In genomic region chr13:46796129-46796514, GRCh38 we compare ENCODE assay signal across 1 cellular context.
TF ChIP-seq lines count a peak whose summit lies in the region.

No MANE protein-coding gene starts in this region.

TF ChIP-seq in SK-N-SH, 30 proteins besides CTCF, POLR2A, EP300 and RAD21 (continued from another document):
- TF ChIP-seq REST (IDR thresholded peaks at IDR 0.05; ENCODE audit: low read depth, low read length) = no peak
- no peak for TF ChIP-seq ZBTB33 (IDR thresholded peaks at IDR 0.05; ENCODE audit: borderline replicate concordance, low read depth)
- TF ChIP-seq TCF12 (IDR thresholded peaks at IDR 0.05) = no peak
- no peak for TF ChIP-seq MXI1 (IDR thresholded peaks at IDR 0.05; ENCODE audit: low read depth, low read length)
- TF ChIP-seq, protein P1, sequence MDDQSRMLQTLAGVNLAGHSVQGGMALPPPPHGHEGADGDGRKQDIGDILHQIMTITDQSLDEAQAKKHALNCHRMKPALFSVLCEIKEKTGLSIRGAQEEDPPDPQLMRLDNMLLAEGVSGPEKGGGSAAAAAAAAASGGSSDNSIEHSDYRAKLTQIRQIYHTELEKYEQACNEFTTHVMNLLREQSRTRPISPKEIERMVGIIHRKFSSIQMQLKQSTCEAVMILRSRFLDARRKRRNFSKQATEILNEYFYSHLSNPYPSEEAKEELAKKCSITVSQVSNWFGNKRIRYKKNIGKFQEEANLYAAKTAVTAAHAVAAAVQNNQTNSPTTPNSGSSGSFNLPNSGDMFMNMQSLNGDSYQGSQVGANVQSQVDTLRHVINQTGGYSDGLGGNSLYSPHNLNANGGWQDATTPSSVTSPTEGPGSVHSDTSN (IDR thresholded peaks at IDR 0.05) = no peak
- no peak for TF ChIP-seq MAX (IDR thresholded peaks at IDR 0.05; ENCODE audit: low read depth)
TF ChIP-seq in SK-N-SH: peak in this region for 0.
